8 cellular contexts compared by ENCODE assay signal in genomic region chr6:111210074-111210729, GRCh38.
DNase-seq lines count a peak whose midpoint lies in the region; ATAC-seq and TF ChIP-seq lines count a peak whose summit lies in the region.

No MANE protein-coding gene starts in this region.

- TF ChIP-seq CTCF in GM06990 (IDR thresholded peaks at IDR 0.05; ENCODE audit: insufficient read depth, low read length, poor library complexity, severe bottlenecking) (peak; percentile 65), parathyroid adenoma (IDR thresholded peaks at IDR 0.05) (peak; percentile 75)

- H2AFZ ChIP-seq in parathyroid adenoma = no peak overlapping the region

- no peaks in the 10 kb centered on the region for H3K4me1 ChIP-seq in parathyroid adenoma

- H3K27ac Mint-ChIP-seq in activated CD8-positive, alpha-beta T cell treated with anti-CD3 and anti-CD28 coated beads, Interleukin-2, amount 10 ng/mL, durations not matched to agents 7 days and 5 days = no peak overlapping the region

- no peaks in the 10 kb centered on the region for H3K36me3 Mint-ChIP-seq in activated CD8-positive, alpha-beta T cell treated with anti-CD3 and anti-CD28 coated beads, Interleukin-2, amount 10 ng/mL, durations not matched to agents 7 days and 5 days (ENCODE audit: low read depth)

- H3K27me3 Mint-ChIP-seq in activated CD8-positive, alpha-beta T cell treated with anti-CD3 and anti-CD28 coated beads, Interleukin-2, amount 10 ng/mL, durations not matched to agents 7 days and 5 days (ENCODE audit: low read depth) = no peaks in the 10 kb centered on the region

- POLR2A ChIA-PET in activated CD8-positive, alpha-beta T cell treated with anti-CD3 and anti-CD28 coated beads, Interleukin-2, amount 10 ng/mL, durations not matched to agents 7 days and 5 days (lab: Charles Lee) = interaction anchor here (0.5 kb wide), 1 partner anchor 229 kb away, joined by 3 read pairs; no protein-coding TSS in a partner anchor

- peak; percentile 61 for ATAC-seq in HG02938 (IDR thresholded peaks at IDR 0.05; ENCODE audit: unreplicated experiment)
- ATAC-seq in activated CD8-positive, alpha-beta T cell treated with anti-CD3 and anti-CD28 coated beads, Interleukin-2, amount 10 ng/mL, durations not matched to agents 7 days and 5 days = peak; percentile 60
- ATAC-seq in GM19023 (IDR thresholded peaks at IDR 0.05; ENCODE audit: unreplicated experiment) = no peak

- H3K9me3 Mint-ChIP-seq in activated CD8-positive, alpha-beta T cell treated with anti-CD3 and anti-CD28 coated beads, Interleukin-2, amount 10 ng/mL, durations not matched to agents 7 days and 5 days (ENCODE audit: insufficient read depth) = no peaks in the 10 kb centered on the region

- no peaks in the 10 kb centered on the region for H3K9me3 ChIP-seq in parathyroid adenoma (ENCODE audit: control insufficient read depth, low read length)

- H3K4me3 Mint-ChIP-seq in activated CD8-positive, alpha-beta T cell treated with anti-CD3 and anti-CD28 coated beads, Interleukin-2, amount 10 ng/mL, durations not matched to agents 7 days and 5 days = no peak overlapping the region

- CTCF ChIA-PET in activated CD8-positive, alpha-beta T cell treated with anti-CD3 and anti-CD28 coated beads, Interleukin-2, amount 10 ng/mL, durations not matched to agents 7 days and 5 days (lab: Charles Lee) = interaction anchor here (0.6 to 4.6 kb wide), 34 partner anchors 8 to 787 kb away, joined by 3 to 55 read pairs (median 3); no protein-coding TSS in a partner anchor

- H3K27ac ChIP-seq in parathyroid adenoma = no peak overlapping the region

- H3K9ac ChIP-seq in parathyroid adenoma = no peak overlapping the region

- no peak overlapping the region for H3K4me3 ChIP-seq in GM06990 (replicated peaks; ENCODE audit: low read depth, low read length)
- H3K4me3 ChIP-seq in parathyroid adenoma (ENCODE audit: low read depth, low read length) = no peak overlapping the region

- DNase-seq in ACHN = peak; percentile 62
- peak; percentile 23 for DNase-seq in GM06990 (ENCODE audit: extremely low read depth, insufficient read length)
- DNase-seq in NCI-H345 (lab: John Stamatoyannopoulos, UW) = peak; percentile 70
- peak; percentile 48 for DNase-seq in activated CD8-positive, alpha-beta T cell treated with anti-CD3 and anti-CD28 coated beads, Interleukin-2, amount 10 ng/mL, durations not matched to agents 7 days and 5 days
- DNase-seq in foreskin melanocyte = peak; percentile 77

- H3K4me2 ChIP-seq in parathyroid adenoma (ENCODE audit: low read length) = no peak overlapping the region

- H3K27me3 ChIP-seq in GM06990 (replicated peaks; ENCODE audit: control insufficient read depth, insufficient read depth, low read length) = no peaks in the 10 kb centered on the region
- H3K27me3 ChIP-seq in parathyroid adenoma (ENCODE audit: control insufficient read depth, insufficient read depth, low read length) = no peaks in the 10 kb centered on the region

- in situ Hi-C loops in ACHN (cut with HindIII; ENCODE audit: low pct_ligation_motif_present, low pct_unique_long_range_greater_than_20kb, low sequenced_read_pairs) = no loop called here

- H3K4me1 Mint-ChIP-seq in activated CD8-positive, alpha-beta T cell treated with anti-CD3 and anti-CD28 coated beads, Interleukin-2, amount 10 ng/mL, durations not matched to agents 7 days and 5 days (ENCODE audit: low read depth) = peaks cover 7% of the 10 kb centered on the region

- H3K36me3 ChIP-seq in GM06990 (ENCODE audit: control insufficient read depth, insufficient read depth, low read length) (no peaks in the 10 kb centered on the region), parathyroid adenoma (ENCODE audit: control insufficient read depth, insufficient read depth, low read length) (no peaks in the 10 kb centered on the region)

- no peaks in the 10 kb centered on the region for H3K79me2 ChIP-seq in parathyroid adenoma

Comparison
In these comparisons a context has a peak if more than half of its experiments do, and no peak if none do; other contexts are left out.
1. DNase-seq: peak in every context shown above with its lines; median percentile 77 in foreskin melanocyte; 70 in NCI-H345; 62 in ACHN; 48 in activated CD8-positive, alpha-beta T cell treated with anti-CD3 and anti-CD28 coated beads, Interleukin-2, amount 10 ng/mL, durations not matched to agents 7 days and 5 days; 23 in GM06990.